8 cellular contexts compared by ENCODE assay signal in the genomic region with DNA sequence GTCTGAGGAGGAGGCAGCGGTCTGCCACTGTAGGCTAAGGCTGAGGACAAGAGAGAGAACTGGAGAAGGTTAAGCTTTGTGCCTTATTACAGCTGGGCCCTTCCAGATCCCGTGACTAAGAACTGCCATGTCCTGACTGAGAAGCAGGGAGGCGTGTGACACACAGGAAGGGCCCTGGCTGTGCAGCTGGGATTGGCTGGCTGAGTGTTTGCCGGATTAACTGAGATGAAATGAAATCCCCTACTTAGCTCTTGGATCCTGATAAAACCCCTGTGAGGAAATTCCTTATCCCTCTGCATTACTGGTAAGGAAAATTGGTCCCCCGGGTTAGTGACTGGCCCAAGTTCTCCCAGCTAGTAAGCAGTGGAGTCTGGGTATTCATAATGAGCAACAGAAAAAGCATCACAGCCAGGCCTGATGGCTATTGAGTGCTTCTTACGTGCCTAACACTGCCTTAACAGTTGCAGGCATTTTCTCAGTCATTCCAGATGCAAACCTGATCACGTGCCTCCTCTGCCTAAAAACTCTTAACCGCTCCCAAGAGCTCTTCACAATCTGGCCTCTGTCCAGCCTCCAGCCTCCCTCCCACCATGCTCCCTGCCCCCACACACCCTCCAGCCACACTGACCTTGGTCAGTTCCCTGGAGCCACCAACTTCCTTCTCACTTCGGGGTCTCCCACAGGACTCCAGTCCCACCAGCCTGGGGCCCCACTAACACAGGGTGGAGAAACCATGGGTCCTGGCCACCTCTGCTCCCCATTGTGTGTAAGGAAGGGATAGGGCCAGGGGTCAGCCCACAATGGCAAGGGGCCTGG. TPM values are rescaled to one million over a fixed set of nuclear protein-coding genes. Genes with fewer than 3 reads are reported as not detected.
DNase-seq lines count a peak whose midpoint lies in the region; ATAC-seq, FAIRE-seq and TF ChIP-seq lines count a peak whose summit lies in the region.

No MANE protein-coding gene starts in this region.

- 64 to 72% (median 66%) methylated on average over 9 of the region's 9 CpGs for WGBS in adrenal gland, 4 donors

- intact Hi-C loops in adrenal gland (cut with DNase I) (no loop called here), left ventricle myocardium inferior (cut with micrococcal nuclease) (no loop called here)

- peak overlapping the region in 2 of 5 donors; percentile 81 to 92 for H3K27ac ChIP-seq in adrenal gland
- peak overlapping the region; percentile 93 for H3K27ac ChIP-seq in left ventricle myocardium inferior (replicated peaks)

- peaks cover 0 to 18% of the 10 kb centered on the region in 2 donors for H3K4me1 ChIP-seq in adrenal gland (replicated peaks in 1 of 2)
- peaks cover 73% of the 10 kb centered on the region for H3K4me1 ChIP-seq in left ventricle myocardium inferior
- peaks cover 15% of the 10 kb centered on the region for H3K4me1 ChIP-seq in skeletal muscle satellite cell (ENCODE audit: control insufficient read depth, insufficient read depth, low read length)

- H3K36me3 ChIP-seq in adrenal gland (replicated peaks in 1 of 2) (no peaks in the 10 kb centered on the region), left ventricle myocardium inferior (no peaks in the 10 kb centered on the region), skeletal muscle satellite cell (ENCODE audit: insufficient read depth, low read length) (no peaks in the 10 kb centered on the region)

- peak; percentile 84 for DNase-seq in H54 (ENCODE audit: insufficient read length, low spot score)
- peak in 6 of 7 donors; percentile 29 to 66 (median 38) for DNase-seq in adrenal gland
- peak; percentile 76 for DNase-seq in left ventricle myocardium inferior
- DNase-seq in HuH-7 (ENCODE audit: low spot score) = no peak

- FAIRE-seq in H54 (lab: Jason Lieb, UNC) = no peak

- H3K4me2 ChIP-seq in skeletal muscle satellite cell (ENCODE audit: low read length) = peak overlapping the region; percentile 5

- TF ChIP-seq CTCF in adrenal gland (IDR thresholded peaks at IDR 0.05) = no peak
- no peak for TF ChIP-seq CTCF in left ventricle myocardium inferior (IDR thresholded peaks at IDR 0.05; ENCODE audit: borderline replicate concordance)

- TF ChIP-seq POLR2A in H54 (IDR thresholded peaks at IDR 0.05; ENCODE audit: low read depth, low read length) = no peak
- TF ChIP-seq POLR2A in adrenal gland (IDR thresholded peaks at IDR 0.05) = no peak

- H3K9me3 ChIP-seq in adrenal gland (replicated peaks in 1 of 3) = no peaks in the 10 kb centered on the region
- no peaks in the 10 kb centered on the region for H3K9me3 ChIP-seq in left ventricle myocardium inferior (replicated peaks)
- H3K9me3 ChIP-seq in skeletal muscle satellite cell (replicated peaks; ENCODE audit: low read length) = no peaks in the 10 kb centered on the region

- no peak overlapping the region for H3K4me3 ChIP-seq in adrenal gland
- peak overlapping the region; percentile 13 for H3K4me3 ChIP-seq in left ventricle myocardium inferior
- no peak overlapping the region for H3K4me3 ChIP-seq in skeletal muscle satellite cell (ENCODE audit: low read length)

- H3K27me3 ChIP-seq in adrenal gland (no peaks in the 10 kb centered on the region), left ventricle myocardium inferior (ENCODE audit: low read depth) (no peaks in the 10 kb centered on the region), skeletal muscle satellite cell (ENCODE audit: control insufficient read depth, insufficient read depth, low read length) (no peaks in the 10 kb centered on the region)

- no peak for ATAC-seq in GM19023 (IDR thresholded peaks at IDR 0.05; ENCODE audit: unreplicated experiment)
- no peak for ATAC-seq in HG02642 (IDR thresholded peaks at IDR 0.05; ENCODE audit: poor library complexity, unreplicated experiment)
- ATAC-seq in HG03521 (IDR thresholded peaks at IDR 0.05; ENCODE audit: unreplicated experiment) = no peak

- H3K9ac ChIP-seq in skeletal muscle satellite cell (ENCODE audit: low read depth, low read length) = peak overlapping the region; percentile 29

RNA-seq across cellular contexts. Expression of a gene that starts 37.8 kb away (rescaled TPM):
- total RNA-seq in adrenal gland (10 to 100 TPM; 23.7 to 53.7 (median 32.0) TPM), left ventricle myocardium inferior (25.9 TPM)
- polyA plus RNA-seq in adrenal gland = 10 to 100 TPM in 1 of 3 donors, 1 to 10 TPM in 2; 4.9 to 15.2 (median 8.8) TPM
- 16.0 and 19.7 TPM in 2 replicates for total RNA-seq in skeletal muscle satellite cell (2012; rRNA removed)
